1 cellular context compared by ENCODE assay signal in genomic region chr19:4358709-4359626, GRCh38.
TF ChIP-seq lines count a peak whose summit lies in the region.

No MANE protein-coding gene starts in this region.

TF ChIP-seq in K562, 482 proteins besides CTCF, POLR2A, EP300 and RAD21:
- TF ChIP-seq MYNN (IDR thresholded peaks at IDR 0.05) (0 out of 2 replicates have a peak, but pooled peaks have one; percentile 39), MYNN (CRISPR knock-in tag; IDR thresholded peaks at IDR 0.05) (no peak), DPF2 (IDR thresholded peaks at IDR 0.05) (no peak), POLR2G (IDR thresholded peaks at IDR 0.05; ENCODE audit: low read depth, low read length) (peak; percentile 69), PML (IDR thresholded peaks at IDR 0.05; ENCODE audit: low read length) (0 out of 2 replicates have a peak, but pooled peaks have one; percentile 39), FOXP1 (CRISPR knock-in tag; IDR thresholded peaks at IDR 0.05) (no peak), SUPT5H (IDR thresholded peaks at IDR 0.05) (peak; percentile 49; the same call in 1 of the 2 replicates), POLR2B (IDR thresholded peaks at IDR 0.05; ENCODE audit: low read depth, partially characterized antibody) (no peak), ZBTB17 (CRISPR knock-in tag; IDR thresholded peaks at IDR 0.05) (0 out of 2 replicates have a peak, but pooled peaks have one; percentile 12)
